ENCODE assay signal across 8 cellular contexts in genomic region chr6:43269273-43270007, GRCh38. TPM values are rescaled to one million over a fixed set of nuclear protein-coding genes. Genes with fewer than 3 reads are reported as not detected.
DNase-seq lines count a peak whose midpoint lies in the region; ATAC-seq and TF ChIP-seq lines count a peak whose summit lies in the region.

No MANE protein-coding gene starts in this region.

- H3K79me2 ChIP-seq in MM.1S (ENCODE audit: low read length), result no peaks in the 10 kb centered on the region

- POLR2A ChIA-PET in Caco-2 (lab: Charles Lee), result interaction anchor here (0.6 kb wide), 1 partner anchor 235 kb away, joined by 7 read pairs; no protein-coding TSS in a partner anchor

- intact Hi-C loops in activated T-helper 1 cell treated with anti-CD3 and anti-CD28 coated beads, Interleukin-12 subunit alpha, Interleukin-12 subunit beta, Interleukin-2, Interleukin-4 antibody, amounts not matched to agents 30 ng/mL and 10 ng/mL and 1 ng/mL, durations not matched to agents 14 hours and 24 hours and 36 hours (cut with micrococcal nuclease), result no loop called here
- intact Hi-C loops in left ventricle myocardium superior (cut with micrococcal nuclease) (no loop called here), Caco-2 (cut with micrococcal nuclease; ENCODE audit: unreplicated experiment) (no loop called here)

- H3K4me1 ChIP-seq in MM.1S (ENCODE audit: low read length) (no peaks in the 10 kb centered on the region), Caco-2 (peaks cover 35% of the 10 kb centered on the region)

- H3F3A ChIP-seq in MM.1S (ENCODE audit: insufficient read depth, low read length), result no peaks in the 10 kb centered on the region

- H3K9me3 Mint-ChIP-seq in activated T-helper 1 cell treated with anti-CD3 and anti-CD28 coated beads, Interleukin-12 subunit alpha, Interleukin-12 subunit beta, Interleukin-2, Interleukin-4 antibody, amounts not matched to agents 30 ng/mL and 10 ng/mL and 1 ng/mL, durations not matched to agents 14 hours and 24 hours and 36 hours, result no peaks in the 10 kb centered on the region
- H3K9me3 Mint-ChIP-seq in Caco-2 (ENCODE audit: unreplicated experiment), result no peaks in the 10 kb centered on the region

- ATAC-seq in left ventricle myocardium superior, result peak; percentile 60
- no peak for ATAC-seq in HG02885 (IDR thresholded peaks at IDR 0.05; ENCODE audit: poor library complexity, unreplicated experiment)
- no peak for ATAC-seq in HG03442 (IDR thresholded peaks at IDR 0.05; ENCODE audit: unreplicated experiment)

- no peaks in the 10 kb centered on the region for H3K9me3 ChIP-seq in MM.1S (replicated peaks; ENCODE audit: insufficient read depth, low read length)
- no peaks in the 10 kb centered on the region for H3K9me3 ChIP-seq in Caco-2

- no peak overlapping the region for H3K27ac Mint-ChIP-seq in activated T-helper 1 cell treated with anti-CD3 and anti-CD28 coated beads, Interleukin-12 subunit alpha, Interleukin-12 subunit beta, Interleukin-2, Interleukin-4 antibody, amounts not matched to agents 30 ng/mL and 10 ng/mL and 1 ng/mL, durations not matched to agents 14 hours and 24 hours and 36 hours
- H3K27ac Mint-ChIP-seq in Caco-2 (ENCODE audit: unreplicated experiment), result no peak overlapping the region

- no peaks in the 10 kb centered on the region for H3K36me3 ChIP-seq in MM.1S (replicated peaks; ENCODE audit: insufficient read depth, low read length)
- no peaks in the 10 kb centered on the region for H3K36me3 ChIP-seq in Caco-2 (ENCODE audit: control insufficient read depth, insufficient read depth, low read length)

- peak overlapping the region; percentile 26 for H2AFZ ChIP-seq in MM.1S (ENCODE audit: low read length)

- H3K4me3 Mint-ChIP-seq in activated T-helper 1 cell treated with anti-CD3 and anti-CD28 coated beads, Interleukin-12 subunit alpha, Interleukin-12 subunit beta, Interleukin-2, Interleukin-4 antibody, amounts not matched to agents 30 ng/mL and 10 ng/mL and 1 ng/mL, durations not matched to agents 14 hours and 24 hours and 36 hours, result peak overlapping the region; percentile 65
- H3K4me3 Mint-ChIP-seq in Caco-2 (ENCODE audit: unreplicated experiment), result no peak overlapping the region

- no peak overlapping the region for H3K27ac ChIP-seq in MM.1S (ENCODE audit: low read length)

- H3K9ac ChIP-seq in MM.1S (ENCODE audit: low read length), result no peak overlapping the region

- no TSS peak for BruUV-seq in Caco-2 (replicated peaks; lab: Mats Ljungman, UMichigan)

- H4K20me1 ChIP-seq in MM.1S (ENCODE audit: insufficient read depth, low read length), result no peaks in the 10 kb centered on the region

- peak overlapping the region; percentile 41 for H3K4me3 ChIP-seq in MM.1S (ENCODE audit: low read length)
- H3K4me3 ChIP-seq in Caco-2 (ENCODE audit: low read depth, low read length), result no peak overlapping the region

- no peaks in the 10 kb centered on the region for H3K36me3 Mint-ChIP-seq in activated T-helper 1 cell treated with anti-CD3 and anti-CD28 coated beads, Interleukin-12 subunit alpha, Interleukin-12 subunit beta, Interleukin-2, Interleukin-4 antibody, amounts not matched to agents 30 ng/mL and 10 ng/mL and 1 ng/mL, durations not matched to agents 14 hours and 24 hours and 36 hours (ENCODE audit: low read depth)
- no peaks in the 10 kb centered on the region for H3K36me3 Mint-ChIP-seq in Caco-2 (ENCODE audit: insufficient read depth, unreplicated experiment)

- no peaks in the 10 kb centered on the region for H3K9me2 ChIP-seq in MM.1S (replicated peaks; ENCODE audit: insufficient read depth, low read length)

- no peak for DNase-seq in MM.1S
- peak; percentile 24 for DNase-seq in activated T-helper 1 cell treated with anti-CD3 and anti-CD28 coated beads, Interleukin-12 subunit alpha, Interleukin-12 subunit beta, Interleukin-2, Interleukin-4 antibody, amounts not matched to agents 30 ng/mL and 10 ng/mL and 1 ng/mL, durations not matched to agents 14 hours and 24 hours and 36 hours (ENCODE audit: low spot score)
- DNase-seq in left ventricle myocardium superior, result peak; percentile 63
- peak; percentile 41 for DNase-seq in stimulated activated CD4-positive, alpha-beta T cell treated with anti-CD3 and anti-CD28 coated beads, Interleukin-12 subunit alpha, Interleukin-12 subunit beta, amount 100 ng/mL, for 4 hours
- DNase-seq in Caco-2, result no peak
- no peak for DNase-seq in NCI-H128 (lab: John Stamatoyannopoulos, UW; ENCODE audit: unreplicated experiment)

- TF ChIP-seq CTCF in MM.1S (IDR thresholded peaks at IDR 0.05; ENCODE audit: low read length) (no peak), Caco-2 (IDR thresholded peaks at IDR 0.05; ENCODE audit: insufficient read depth in 1 of 2, low read depth in 1 of 2, low read length in 1 of 2, severe bottlenecking in 1 of 2, unreplicated experiment in 1 of 2) (no peak)

- peak overlapping the region; percentile 54 for H3K4me2 ChIP-seq in MM.1S (ENCODE audit: low read depth, low read length)

- H3K27me3 Mint-ChIP-seq in activated T-helper 1 cell treated with anti-CD3 and anti-CD28 coated beads, Interleukin-12 subunit alpha, Interleukin-12 subunit beta, Interleukin-2, Interleukin-4 antibody, amounts not matched to agents 30 ng/mL and 10 ng/mL and 1 ng/mL, durations not matched to agents 14 hours and 24 hours and 36 hours (ENCODE audit: insufficient read depth), result peaks cover 57% of the 10 kb centered on the region
- no peaks in the 10 kb centered on the region for H3K27me3 Mint-ChIP-seq in Caco-2 (ENCODE audit: insufficient read depth, unreplicated experiment)

- H3K27me3 ChIP-seq in MM.1S (replicated peaks; ENCODE audit: insufficient read depth, low read length), result peaks cover 15% of the 10 kb centered on the region; the same call in 1 of the 2 replicates
- no peaks in the 10 kb centered on the region for H3K27me3 ChIP-seq in Caco-2 (replicated peaks; ENCODE audit: control insufficient read depth, insufficient read depth, low read length)

- CTCF ChIA-PET in Caco-2 (lab: Charles Lee), result no interaction called here

- H3K4me1 Mint-ChIP-seq in activated T-helper 1 cell treated with anti-CD3 and anti-CD28 coated beads, Interleukin-12 subunit alpha, Interleukin-12 subunit beta, Interleukin-2, Interleukin-4 antibody, amounts not matched to agents 30 ng/mL and 10 ng/mL and 1 ng/mL, durations not matched to agents 14 hours and 24 hours and 36 hours (ENCODE audit: low read depth), result peaks cover 9% of the 10 kb centered on the region
- H3K4me1 Mint-ChIP-seq in Caco-2 (ENCODE audit: low read depth, unreplicated experiment), result peaks cover 18% of the 10 kb centered on the region

RNA-seq across cellular contexts. Expression of gene TTBK1, which starts 26.2 kb away (rescaled TPM):
- total RNA-seq in activated T-helper 1 cell treated with anti-CD3 and anti-CD28 coated beads, Interleukin-12 subunit alpha, Interleukin-12 subunit beta, Interleukin-2, Interleukin-4 antibody, amounts not matched to agents 30 ng/mL and 10 ng/mL and 1 ng/mL, durations not matched to agents 14 hours and 24 hours and 36 hours, result 1.7 and 2.0 TPM in 2 replicates
- total RNA-seq in left ventricle myocardium superior, result 0.15 TPM
- 0.51 and 0.61 TPM in 2 replicates for total RNA-seq in Caco-2 (2022)

RNA-seq across cellular contexts. Expression of gene SLC22A7, which starts 28.6 kb away (rescaled TPM):
- total RNA-seq in activated T-helper 1 cell treated with anti-CD3 and anti-CD28 coated beads, Interleukin-12 subunit alpha, Interleukin-12 subunit beta, Interleukin-2, Interleukin-4 antibody, amounts not matched to agents 30 ng/mL and 10 ng/mL and 1 ng/mL, durations not matched to agents 14 hours and 24 hours and 36 hours, result not detected in 2 replicates
- total RNA-seq in left ventricle myocardium superior (not detected), Caco-2 (2022) (not detected in 2 replicates)

RNA-seq across cellular contexts. Expression of gene CRIP3, which starts 39.2 kb away (rescaled TPM):
- total RNA-seq in activated T-helper 1 cell treated with anti-CD3 and anti-CD28 coated beads, Interleukin-12 subunit alpha, Interleukin-12 subunit beta, Interleukin-2, Interleukin-4 antibody, amounts not matched to agents 30 ng/mL and 10 ng/mL and 1 ng/mL, durations not matched to agents 14 hours and 24 hours and 36 hours, result not detected in 2 replicates
- total RNA-seq in left ventricle myocardium superior (6.6 TPM), Caco-2 (2022) (not detected in 2 replicates)

RNA-seq across cellular contexts. Expression of gene DNPH1, which starts 40.2 kb away (rescaled TPM):
- 65.8 and 71.6 TPM in 2 replicates for total RNA-seq in activated T-helper 1 cell treated with anti-CD3 and anti-CD28 coated beads, Interleukin-12 subunit alpha, Interleukin-12 subunit beta, Interleukin-2, Interleukin-4 antibody, amounts not matched to agents 30 ng/mL and 10 ng/mL and 1 ng/mL, durations not matched to agents 14 hours and 24 hours and 36 hours
- total RNA-seq in left ventricle myocardium superior (31.2 TPM), Caco-2 (2022) (56.1 and 62.6 TPM in 2 replicates)

Comparison
In these comparisons a context has a peak if more than half of its experiments do, and no peak if none do; other contexts are left out.
1. DNase-seq: peak in activated T-helper 1 cell treated with anti-CD3 and anti-CD28 coated beads, Interleukin-12 subunit alpha, Interleukin-12 subunit beta, Interleukin-2, Interleukin-4 antibody, amounts not matched to agents 30 ng/mL and 10 ng/mL and 1 ng/mL, durations not matched to agents 14 hours and 24 hours and 36 hours (single experiment), left ventricle myocardium superior (single experiment) and stimulated activated CD4-positive, alpha-beta T cell treated with anti-CD3 and anti-CD28 coated beads, Interleukin-12 subunit alpha, Interleukin-12 subunit beta, amount 100 ng/mL, for 4 hours (single experiment); none in MM.1S (single experiment), Caco-2 (0 of 2) and NCI-H128 (single experiment).